Comparison of ENCODE assay signal across 24 cellular contexts in genomic region chr5:158998911-158999705, GRCh38.
DNase-seq lines count a peak whose midpoint lies in the region; ATAC-seq and TF ChIP-seq lines count a peak whose summit lies in the region.
"Had no signal": no experiment of that assay in that cellular context is flagged by ENCODE, and none has a peak within 500 bp of the region (broad histone marks: within the 10 kb centered on the region; RNA-seq: fewer than 3 reads in every experiment).

No MANE protein-coding gene starts in this region.

- no peaks in the 10 kb centered on the region for H3K9me3 Mint-ChIP-seq in activated CD4-positive, alpha-beta T cell treated with anti-CD3 and anti-CD28 coated beads, Interleukin-2, amount 10 ng/mL, durations not matched to agents 7 days and 5 days
- H3K9me3 Mint-ChIP-seq in activated CD4-positive, alpha-beta T cell treated with anti-CD3 and anti-CD28 coated beads for 36 hours (ENCODE audit: low read depth): no peaks in the 10 kb centered on the region
- H3K9me3 Mint-ChIP-seq: activated T-helper 2 cell treated with anti-CD3 and anti-CD28 coated beads, Interferon-gamma antibody, Interleukin-2, Interleukin-4, amounts not matched to agents 10 μg/mL and 5 μg/mL and 100 μg/mL, durations not matched to agents 14 hours and 24 hours and 36 hours; GM23338; natural killer cell treated with Interleukin-12 subunit alpha and Interleukin-12 subunit beta and Interleukin-15 and Interleukin-18, amount 100 ng/mL, for 72 hours; T-helper 1 cell treated with Interleukin-12 subunit alpha and Interleukin-12 subunit beta and Interleukin-4 antibody, amounts not matched to agents 30 μg/mL and 1 μg/mL, for 36 hours had no signal

- no peaks in the 10 kb centered on the region for H3K27me3 ChIP-seq in lower lobe of right lung (ENCODE audit: low read depth)
- H3K27me3 ChIP-seq in vagina: no peaks in the 10 kb centered on the region
- H3K27me3 ChIP-seq: BE2C, gastrocnemius medialis, sigmoid colon, upper lobe of left lung had no signal

- no peak for TF ChIP-seq POLR2A in vagina (IDR thresholded peaks at IDR 0.05)

- peaks cover 12% of the 10 kb centered on the region for H3K4me1 Mint-ChIP-seq in activated CD4-positive, alpha-beta T cell treated with anti-CD3 and anti-CD28 coated beads, Interleukin-2, amount 10 ng/mL, durations not matched to agents 7 days and 5 days
- H3K4me1 Mint-ChIP-seq in activated CD4-positive, alpha-beta T cell treated with anti-CD3 and anti-CD28 coated beads for 36 hours: peaks cover 13% of the 10 kb centered on the region
- H3K4me1 Mint-ChIP-seq: GM23338 had no signal

- CTCF ChIA-PET in activated CD4-positive, alpha-beta T cell treated with anti-CD3 and anti-CD28 coated beads, Interleukin-2, amount 10 ng/mL, durations not matched to agents 7 days and 5 days (lab: Charles Lee): interaction anchor here (0.6 kb wide), 1 partner anchor 1089 kb away, joined by 3 read pairs; no protein-coding TSS in a partner anchor
- CTCF ChIA-PET in activated CD4-positive, alpha-beta T cell treated with anti-CD3 and anti-CD28 coated beads for 36 hours (lab: Charles Lee): interaction anchor here (1.8 kb wide), 1 partner anchor 108 kb away, joined by 3 read pairs; no protein-coding TSS in a partner anchor

- no peak for ATAC-seq in activated CD4-positive, alpha-beta T cell treated with anti-CD3 and anti-CD28 coated beads for 36 hours
- ATAC-seq in lower lobe of right lung (no peak), GM18519 (IDR thresholded peaks at IDR 0.05; ENCODE audit: low FRiP score, unreplicated experiment) (no peak)
- ATAC-seq: gastrocnemius medialis; GM23338; natural killer cell treated with Interleukin-12 subunit alpha and Interleukin-12 subunit beta and Interleukin-15 and Interleukin-18, amount 100 ng/mL, for 72 hours had no signal

- no peaks in the 10 kb centered on the region for H3K36me3 ChIP-seq in lower lobe of right lung
- H3K36me3 ChIP-seq in vagina: no peaks in the 10 kb centered on the region
- H3K36me3 ChIP-seq: BE2C, gastrocnemius medialis, sigmoid colon, upper lobe of left lung had no signal

- H3K27ac ChIP-seq in lower lobe of right lung (peak overlapping the region; percentile 4), vagina (peak overlapping the region; percentile 65)
- H3K27ac ChIP-seq: upper lobe of left lung had no signal

- H3K9me3 ChIP-seq in lower lobe of right lung (no peaks in the 10 kb centered on the region), vagina (no peaks in the 10 kb centered on the region)
- H3K9me3 ChIP-seq: BE2C, gastrocnemius medialis, sigmoid colon, upper lobe of left lung had no signal

- no peaks in the 10 kb centered on the region for H3K36me3 Mint-ChIP-seq in activated CD4-positive, alpha-beta T cell treated with anti-CD3 and anti-CD28 coated beads, Interleukin-2, amount 10 ng/mL, durations not matched to agents 7 days and 5 days (ENCODE audit: low read depth)
- H3K36me3 Mint-ChIP-seq in activated CD4-positive, alpha-beta T cell treated with anti-CD3 and anti-CD28 coated beads for 36 hours (ENCODE audit: low read depth): no peaks in the 10 kb centered on the region
- H3K36me3 Mint-ChIP-seq: natural killer cell treated with Interleukin-12 subunit alpha and Interleukin-12 subunit beta and Interleukin-15 and Interleukin-18, amount 100 ng/mL, for 72 hours had no signal

- TF ChIP-seq CTCF in lower lobe of right lung (IDR thresholded peaks at IDR 0.05) (no peak), vagina (IDR thresholded peaks at IDR 0.05) (no peak)

- intact Hi-C loops in activated CD4-positive, alpha-beta T cell treated with anti-CD3 and anti-CD28 coated beads for 36 hours (cut with DNase I, micrococcal nuclease): no loop called here
- intact Hi-C loops in lower lobe of right lung (cut with DNase I): no loop called here
- intact Hi-C loops in vagina (cut with DNase I): no loop called here

- H3K4me1 ChIP-seq in lower lobe of right lung: peaks cover 16% of the 10 kb centered on the region
- peaks cover 53% of the 10 kb centered on the region for H3K4me1 ChIP-seq in vagina

- POLR2A ChIA-PET in activated CD4-positive, alpha-beta T cell treated with anti-CD3 and anti-CD28 coated beads, Interleukin-2, amount 10 ng/mL, durations not matched to agents 7 days and 5 days (lab: Charles Lee): interaction anchor here (0.7 kb wide), 1 partner anchor 108 kb away, joined by 7 read pairs; no protein-coding TSS in a partner anchor
- POLR2A ChIA-PET in activated CD4-positive, alpha-beta T cell treated with anti-CD3 and anti-CD28 coated beads for 36 hours (lab: Charles Lee): no interaction called here

- DNase-seq in activated CD4-positive, alpha-beta T cell treated with anti-CD3 and anti-CD28 coated beads, Interleukin-2, amount 10 ng/mL, durations not matched to agents 7 days and 5 days: no peak
- DNase-seq in activated CD4-positive, alpha-beta T cell treated with anti-CD3 and anti-CD28 coated beads for 36 hours: no peak
- DNase-seq in SW480 (ENCODE audit: low spot score): peak; percentile 6
- DNase-seq in lower lobe of right lung: no peak
- DNase-seq in vagina (ENCODE audit: extremely low spot score in 2 of 2): no peak
- no peak for DNase-seq in NCI-H2029 (lab: John Stamatoyannopoulos, UW)
- no peak for DNase-seq in NCI-H82 treated with DMSO at 0.1 percent for 48 hours (lab: John Stamatoyannopoulos, UW; ENCODE audit: unreplicated experiment)
- DNase-seq: activated CD4-positive, alpha-beta T cell treated with anti-CD3 and anti-CD28 coated beads, Interleukin-2, amount 50 U/mL, for 1 hour; activated CD8-positive, alpha-beta memory T cell treated with anti-CD3 and anti-CD28 coated beads, Interleukin-2, amount 50 U/mL, for 4 hours; BE2C; dermis blood vessel endothelial cell; gastrocnemius medialis; KBM-7; mesendoderm; MV-4-11; NCI-H187; sigmoid colon; stimulated activated naive CD4-positive, alpha-beta T cell; upper lobe of left lung had no signal

- peak overlapping the region; percentile 7 for H3K27ac Mint-ChIP-seq in activated CD4-positive, alpha-beta T cell treated with anti-CD3 and anti-CD28 coated beads, Interleukin-2, amount 10 ng/mL, durations not matched to agents 7 days and 5 days
- H3K27ac Mint-ChIP-seq in activated CD4-positive, alpha-beta T cell treated with anti-CD3 and anti-CD28 coated beads for 36 hours: no peak overlapping the region
- H3K27ac Mint-ChIP-seq: activated T-helper 2 cell treated with anti-CD3 and anti-CD28 coated beads, Interferon-gamma antibody, Interleukin-2, Interleukin-4, amounts not matched to agents 10 μg/mL and 5 μg/mL and 100 μg/mL, durations not matched to agents 14 hours and 24 hours and 36 hours; GM23338; natural killer cell treated with Interleukin-12 subunit alpha and Interleukin-12 subunit beta and Interleukin-15 and Interleukin-18, amount 100 ng/mL, for 72 hours; T-helper 1 cell treated with Interleukin-12 subunit alpha and Interleukin-12 subunit beta and Interleukin-4 antibody, amounts not matched to agents 30 μg/mL and 1 μg/mL, for 36 hours had no signal

- H3K27me3 Mint-ChIP-seq in activated CD4-positive, alpha-beta T cell treated with anti-CD3 and anti-CD28 coated beads, Interleukin-2, amount 10 ng/mL, durations not matched to agents 7 days and 5 days: peaks cover 2% of the 10 kb centered on the region
- H3K27me3 Mint-ChIP-seq in activated CD4-positive, alpha-beta T cell treated with anti-CD3 and anti-CD28 coated beads for 36 hours: peaks cover 4% of the 10 kb centered on the region

- peak overlapping the region; percentile 3 for H3K4me3 Mint-ChIP-seq in activated CD4-positive, alpha-beta T cell treated with anti-CD3 and anti-CD28 coated beads, Interleukin-2, amount 10 ng/mL, durations not matched to agents 7 days and 5 days
- H3K4me3 Mint-ChIP-seq in activated CD4-positive, alpha-beta T cell treated with anti-CD3 and anti-CD28 coated beads for 36 hours: no peak overlapping the region
- H3K4me3 Mint-ChIP-seq: GM23338; natural killer cell treated with Interleukin-12 subunit alpha and Interleukin-12 subunit beta and Interleukin-15 and Interleukin-18, amount 100 ng/mL, for 72 hours; T-helper 1 cell treated with Interleukin-12 subunit alpha and Interleukin-12 subunit beta and Interleukin-4 antibody, amounts not matched to agents 30 μg/mL and 1 μg/mL, for 36 hours had no signal

- H3K4me3 ChIP-seq in lower lobe of right lung (no peak overlapping the region), vagina (no peak overlapping the region)
- H3K4me3 ChIP-seq: gastrocnemius medialis, GM23338, sigmoid colon, upper lobe of left lung had no signal
